In the genomic region with DNA sequence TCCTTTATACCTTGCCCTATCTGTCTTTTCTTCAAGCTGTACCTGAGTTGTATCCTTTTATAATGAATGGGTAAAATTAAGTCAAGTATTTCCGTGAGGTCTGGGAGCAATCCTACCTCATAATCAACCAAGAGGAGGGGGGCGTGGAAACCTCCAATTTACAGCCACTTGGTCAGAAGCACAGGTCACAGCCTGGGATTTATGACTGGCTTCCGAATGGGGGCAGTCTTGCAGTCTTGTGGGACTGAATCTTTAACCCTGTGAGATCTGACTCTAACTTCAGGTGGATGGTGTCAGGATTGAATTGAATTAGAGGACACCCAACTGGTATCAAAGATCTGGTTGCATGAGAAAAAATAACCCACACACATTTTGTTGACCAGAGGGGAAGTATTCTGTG, we compare ENCODE assay signal across 16 cellular contexts.
"Had no signal": no experiment of that assay in that cellular context is flagged by ENCODE, and none has a peak within 500 bp of the region (broad histone marks: within the 10 kb centered on the region; RNA-seq: fewer than 3 reads in every experiment).

No MANE protein-coding gene starts in this region.

- H3K9me3 ChIP-seq: prostate gland had no signal

- H3K36me3 ChIP-seq: left lung, prostate gland, sigmoid colon, upper lobe of right lung had no signal

- H3K27ac Mint-ChIP-seq: activated naive CD8-positive, alpha-beta T cell; natural killer cell; T-helper 2 cell treated with Interferon-gamma antibody and Interleukin-4, amounts not matched to agents 5 μg/mL and 100 μg/mL, for 36 hours had no signal

- H3K27ac ChIP-seq: left lung, prostate gland, sigmoid colon, upper lobe of right lung had no signal

- H3K9me3 Mint-ChIP-seq: natural killer cell had no signal

- H3K4me1 ChIP-seq: left lung, prostate gland, sigmoid colon, upper lobe of right lung had no signal

- H3K4me3 Mint-ChIP-seq: activated naive CD8-positive, alpha-beta T cell; activated T-cell treated with anti-CD3 and anti-CD28 coated beads, Interleukin-2, amount 50 U/mL, for 4 hours; natural killer cell; T-helper 2 cell treated with Interferon-gamma antibody and Interleukin-4, amounts not matched to agents 5 μg/mL and 100 μg/mL, for 36 hours had no signal

- H3K4me1 Mint-ChIP-seq: natural killer cell had no signal

- H3K36me3 Mint-ChIP-seq: activated naive CD8-positive, alpha-beta T cell; natural killer cell had no signal

- H3K27me3 ChIP-seq: sigmoid colon had no signal

- DNase-seq: activated CD4-positive, alpha-beta T cell treated with anti-CD3 and anti-CD28 coated beads for 1 hour; activated CD4-positive, alpha-beta T cell treated with anti-CD3 and anti-CD28 coated beads, Interleukin-2, amount 50 U/mL, for 48 hours; activated effector memory CD4-positive, alpha-beta T cell treated with anti-CD3 and anti-CD28 coated beads, Interleukin-2, amount 50 U/mL, for 16 hours; activated T-cell treated with anti-CD3 and anti-CD28 coated beads, Interleukin-2, amount 50 U/mL, for 4 hours; aorta; effector CD4-positive, alpha-beta T cell; left lung; natural killer cell; occipital lobe; sigmoid colon; stimulated activated naive CD4-positive, alpha-beta T cell; substantia nigra; upper lobe of right lung had no signal

- H3K4me3 ChIP-seq: left lung, prostate gland, sigmoid colon, upper lobe of right lung had no signal
